In the genomic region with DNA sequence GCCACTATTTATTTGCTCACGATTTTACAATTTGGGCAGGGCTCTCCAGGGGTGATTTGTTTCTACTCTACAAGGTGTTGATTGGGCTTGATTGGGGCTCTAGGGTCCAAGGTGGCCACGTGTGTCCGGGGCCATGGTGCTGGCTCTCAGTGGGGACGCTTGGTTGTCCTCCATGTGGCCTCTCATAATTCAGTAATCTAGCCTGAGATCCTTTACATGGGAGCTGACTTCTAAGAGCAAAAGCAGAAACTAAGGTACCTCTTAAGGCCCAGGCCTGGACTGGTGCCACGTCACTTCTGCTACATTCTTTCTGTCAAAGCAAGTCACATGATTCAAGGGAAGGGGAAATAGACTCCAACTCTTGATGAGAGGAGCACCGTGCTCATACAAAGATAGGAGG, we compare ENCODE assay signal across 1 cellular context.
TF ChIP-seq lines count a peak whose summit lies in the region.

No MANE protein-coding gene starts in this region.

TF ChIP-seq in K562, 482 proteins besides CTCF, POLR2A, EP300 and RAD21 (continued from another document and continues in another):
- no peak for TF ChIP-seq TSHZ1 (CRISPR knock-in tag; IDR thresholded peaks at IDR 0.05)
- TF ChIP-seq POU5F1 (IDR thresholded peaks at IDR 0.05; ENCODE audit: borderline replicate concordance, low read depth, low read length, partially characterized antibody) = no peak
- TF ChIP-seq COPS2 (conservative IDR thresholded peaks at IDR 0.05) = no peak
- TF ChIP-seq ZNF124 (CRISPR knock-in tag; IDR thresholded peaks at IDR 0.05) = no peak
- TF ChIP-seq, protein P1, sequence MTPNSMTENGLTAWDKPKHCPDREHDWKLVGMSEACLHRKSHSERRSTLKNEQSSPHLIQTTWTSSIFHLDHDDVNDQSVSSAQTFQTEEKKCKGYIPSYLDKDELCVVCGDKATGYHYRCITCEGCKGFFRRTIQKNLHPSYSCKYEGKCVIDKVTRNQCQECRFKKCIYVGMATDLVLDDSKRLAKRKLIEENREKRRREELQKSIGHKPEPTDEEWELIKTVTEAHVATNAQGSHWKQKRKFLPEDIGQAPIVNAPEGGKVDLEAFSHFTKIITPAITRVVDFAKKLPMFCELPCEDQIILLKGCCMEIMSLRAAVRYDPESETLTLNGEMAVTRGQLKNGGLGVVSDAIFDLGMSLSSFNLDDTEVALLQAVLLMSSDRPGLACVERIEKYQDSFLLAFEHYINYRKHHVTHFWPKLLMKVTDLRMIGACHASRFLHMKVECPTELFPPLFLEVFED (CRISPR knock-in tag; conservative IDR thresholded peaks at IDR 0.05) = no peak
- no peak for TF ChIP-seq DNMT1 (IDR thresholded peaks at IDR 0.05)
- no peak for TF ChIP-seq MBD2 (IDR thresholded peaks at IDR 0.05; ENCODE audit: borderline replicate concordance, low read depth)
- TF ChIP-seq GTF2A2 (tag; IDR thresholded peaks at IDR 0.05) = no peak
- 0 out of 4 replicates have a peak, but pooled peaks of 1 of the 2 experiments have one; percentile 16 for TF ChIP-seq MNT (conservative IDR thresholded peaks at IDR 0.05)
- no peak for TF ChIP-seq SRF (CRISPR knock-in tag; IDR thresholded peaks at IDR 0.05)
- TF ChIP-seq, protein P2, sequence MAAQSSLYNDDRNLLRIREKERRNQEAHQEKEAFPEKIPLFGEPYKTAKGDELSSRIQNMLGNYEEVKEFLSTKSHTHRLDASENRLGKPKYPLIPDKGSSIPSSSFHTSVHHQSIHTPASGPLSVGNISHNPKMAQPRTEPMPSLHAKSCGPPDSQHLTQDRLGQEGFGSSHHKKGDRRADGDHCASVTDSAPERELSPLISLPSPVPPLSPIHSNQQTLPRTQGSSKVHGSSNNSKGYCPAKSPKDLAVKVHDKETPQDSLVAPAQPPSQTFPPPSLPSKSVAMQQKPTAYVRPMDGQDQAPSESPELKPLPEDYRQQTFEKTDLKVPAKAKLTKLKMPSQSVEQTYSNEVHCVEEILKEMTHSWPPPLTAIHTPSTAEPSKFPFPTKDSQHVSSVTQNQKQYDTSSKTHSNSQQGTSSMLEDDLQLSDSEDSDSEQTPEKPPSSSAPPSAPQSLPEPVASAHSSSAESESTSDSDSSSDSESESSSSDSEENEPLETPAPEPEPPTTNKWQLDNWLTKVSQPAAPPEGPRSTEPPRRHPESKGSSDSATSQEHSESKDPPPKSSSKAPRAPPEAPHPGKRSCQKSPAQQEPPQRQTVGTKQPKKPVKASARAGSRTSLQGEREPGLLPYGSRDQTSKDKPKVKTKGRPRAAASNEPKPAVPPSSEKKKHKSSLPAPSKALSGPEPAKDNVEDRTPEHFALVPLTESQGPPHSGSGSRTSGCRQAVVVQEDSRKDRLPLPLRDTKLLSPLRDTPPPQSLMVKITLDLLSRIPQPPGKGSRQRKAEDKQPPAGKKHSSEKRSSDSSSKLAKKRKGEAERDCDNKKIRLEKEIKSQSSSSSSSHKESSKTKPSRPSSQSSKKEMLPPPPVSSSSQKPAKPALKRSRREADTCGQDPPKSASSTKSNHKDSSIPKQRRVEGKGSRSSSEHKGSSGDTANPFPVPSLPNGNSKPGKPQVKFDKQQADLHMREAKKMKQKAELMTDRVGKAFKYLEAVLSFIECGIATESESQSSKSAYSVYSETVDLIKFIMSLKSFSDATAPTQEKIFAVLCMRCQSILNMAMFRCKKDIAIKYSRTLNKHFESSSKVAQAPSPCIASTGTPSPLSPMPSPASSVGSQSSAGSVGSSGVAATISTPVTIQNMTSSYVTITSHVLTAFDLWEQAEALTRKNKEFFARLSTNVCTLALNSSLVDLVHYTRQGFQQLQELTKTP (IDR thresholded peaks at IDR 0.05; ENCODE audit: low read depth in 1 of 2, partially characterized antibody in 2 of 2) = no peak
- TF ChIP-seq ZBTB1 (CRISPR knock-in tag; IDR thresholded peaks at IDR 0.05; ENCODE audit: borderline replicate concordance, low read depth) = no peak
- TF ChIP-seq, protein P3, sequence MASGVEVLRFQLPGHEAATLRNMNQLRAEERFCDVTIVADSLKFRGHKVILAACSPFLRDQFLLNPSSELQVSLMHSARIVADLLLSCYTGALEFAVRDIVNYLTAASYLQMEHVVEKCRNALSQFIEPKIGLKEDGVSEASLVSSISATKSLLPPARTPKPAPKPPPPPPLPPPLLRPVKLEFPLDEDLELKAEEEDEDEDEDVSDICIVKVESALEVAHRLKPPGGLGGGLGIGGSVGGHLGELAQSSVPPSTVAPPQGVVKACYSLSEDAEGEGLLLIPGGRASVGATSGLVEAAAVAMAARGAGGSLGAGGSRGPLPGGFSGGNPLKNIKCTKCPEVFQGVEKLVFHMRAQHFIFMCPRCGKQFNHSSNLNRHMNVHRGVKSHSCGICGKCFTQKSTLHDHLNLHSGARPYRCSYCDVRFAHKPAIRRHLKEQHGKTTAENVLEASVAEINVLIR (CRISPR knock-in tag; IDR thresholded peaks at IDR 0.05) = peak; percentile 30; the same call in 1 of the 2 replicates
- no peak for TF ChIP-seq PHB2 (IDR thresholded peaks at IDR 0.05; ENCODE audit: low read depth)
- no peak; the same call in 1 of the 2 replicates for TF ChIP-seq NR2C1 (IDR thresholded peaks at IDR 0.05)
- 0 out of 2 replicates have a peak, but pooled peaks have one; percentile 38 for TF ChIP-seq NR2C1 (tag; IDR thresholded peaks at IDR 0.05)
- TF ChIP-seq EP400 (IDR thresholded peaks at IDR 0.05) = peak; percentile 64
- 0 out of 2 replicates have a peak, but pooled peaks have one; percentile 63 for TF ChIP-seq ZNF197 (CRISPR knock-in tag; IDR thresholded peaks at IDR 0.05; ENCODE audit: low read depth)
- TF ChIP-seq HCFC1 (IDR thresholded peaks at IDR 0.05; ENCODE audit: low read depth, low read length) = no peak
- no peak for TF ChIP-seq ZNF3 (CRISPR knock-in tag; IDR thresholded peaks at IDR 0.05)
- no peak for TF ChIP-seq MAFG (tag; conservative IDR thresholded peaks at IDR 0.05)
- no peak for TF ChIP-seq SRSF7 (optimal IDR thresholded peaks at IDR 0.05; ENCODE audit: low read depth, low read length)
- 0 out of 2 replicates have a peak, but pooled peaks have one; percentile 9 for TF ChIP-seq ZEB2 (IDR thresholded peaks at IDR 0.05)
- no peak for TF ChIP-seq MAZ (CRISPR knock-in tag; conservative IDR thresholded peaks at IDR 0.05 in 1 of 2, IDR thresholded peaks at IDR 0.05 in 1 of 2)
- no peak for TF ChIP-seq PHF8 (IDR thresholded peaks at IDR 0.05; ENCODE audit: borderline replicate concordance, low read length)
- no peak for TF ChIP-seq POLR2AphosphoS5 (IDR thresholded peaks at IDR 0.05; ENCODE audit: control insufficient read depth, insufficient read depth, low read depth, low read length)
- TF ChIP-seq ZNF175 (CRISPR knock-in tag; IDR thresholded peaks at IDR 0.05; ENCODE audit: low read depth) = 0 out of 2 replicates have a peak, but pooled peaks have one; percentile 29
- peak; percentile 86; the same call in 1 of the 2 replicates for TF ChIP-seq CREB3 (tag; conservative IDR thresholded peaks at IDR 0.05; ENCODE audit: low read depth)
- TF ChIP-seq ZBTB7A (IDR thresholded peaks at IDR 0.05; ENCODE audit: borderline replicate concordance, control insufficient read depth, low read depth, low read length) = no peak
- TF ChIP-seq, protein P4, sequence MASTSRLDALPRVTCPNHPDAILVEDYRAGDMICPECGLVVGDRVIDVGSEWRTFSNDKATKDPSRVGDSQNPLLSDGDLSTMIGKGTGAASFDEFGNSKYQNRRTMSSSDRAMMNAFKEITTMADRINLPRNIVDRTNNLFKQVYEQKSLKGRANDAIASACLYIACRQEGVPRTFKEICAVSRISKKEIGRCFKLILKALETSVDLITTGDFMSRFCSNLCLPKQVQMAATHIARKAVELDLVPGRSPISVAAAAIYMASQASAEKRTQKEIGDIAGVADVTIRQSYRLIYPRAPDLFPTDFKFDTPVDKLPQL (IDR thresholded peaks at IDR 0.05; ENCODE audit: extremely low read depth, insufficient read length) = no peak
- TF ChIP-seq, protein P5, sequence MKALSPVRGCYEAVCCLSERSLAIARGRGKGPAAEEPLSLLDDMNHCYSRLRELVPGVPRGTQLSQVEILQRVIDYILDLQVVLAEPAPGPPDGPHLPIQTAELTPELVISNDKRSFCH (CRISPR knock-in tag; IDR thresholded peaks at IDR 0.05) = no peak
- TF ChIP-seq, protein P5 (tag; IDR thresholded peaks at IDR 0.05) = no peak
- TF ChIP-seq PPARD (CRISPR knock-in tag; IDR thresholded peaks at IDR 0.05) = no peak
- TF ChIP-seq TFAP4 (CRISPR knock-in tag; IDR thresholded peaks at IDR 0.05; ENCODE audit: borderline replicate concordance) = no peak
- TF ChIP-seq DIDO1 (tag; IDR thresholded peaks at IDR 0.05; ENCODE audit: low read depth) = no peak
- no peak for TF ChIP-seq FOXA3 (CRISPR knock-in tag; conservative IDR thresholded peaks at IDR 0.05 in 1 of 2, IDR thresholded peaks at IDR 0.05 in 1 of 2)
- TF ChIP-seq, protein P6, sequence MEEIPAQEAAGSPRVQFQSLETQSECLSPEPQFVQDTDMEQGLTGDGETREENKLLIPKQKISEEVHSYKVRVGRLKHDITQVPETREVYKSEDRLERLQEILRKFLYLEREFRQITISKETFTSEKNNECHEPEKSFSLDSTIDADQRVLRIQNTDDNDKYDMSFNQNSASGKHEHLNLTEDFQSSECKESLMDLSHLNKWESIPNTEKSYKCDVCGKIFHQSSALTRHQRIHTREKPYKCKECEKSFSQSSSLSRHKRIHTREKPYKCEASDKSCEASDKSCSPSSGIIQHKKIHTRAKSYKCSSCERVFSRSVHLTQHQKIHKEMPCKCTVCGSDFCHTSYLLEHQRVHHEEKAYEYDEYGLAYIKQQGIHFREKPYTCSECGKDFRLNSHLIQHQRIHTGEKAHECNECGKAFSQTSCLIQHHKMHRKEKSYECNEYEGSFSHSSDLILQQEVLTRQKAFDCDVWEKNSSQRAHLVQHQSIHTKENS (CRISPR knock-in tag; IDR thresholded peaks at IDR 0.05) = no peak
- TF ChIP-seq CTBP1 (IDR thresholded peaks at IDR 0.05; ENCODE audit: borderline replicate concordance) = peak; percentile 50; the same call in 1 of the 2 replicates
- no peak for TF ChIP-seq CBX5 (IDR thresholded peaks at IDR 0.05; ENCODE audit: borderline replicate concordance, low read depth)
- no peak for TF ChIP-seq NR4A1 (CRISPR knock-in tag; IDR thresholded peaks at IDR 0.05)
- peak; percentile 59; the same call in 1 of the 2 replicates for TF ChIP-seq NR4A1 (tag; IDR thresholded peaks at IDR 0.05)
- TF ChIP-seq RCOR1 (IDR thresholded peaks at IDR 0.05; ENCODE audit: borderline replicate concordance in 1 of 2, low read depth in 2 of 2, low read length in 2 of 2) = 0 out of 4 replicates have a peak, but pooled peaks of 1 of the 2 experiments have one; percentile 23
- no peak for TF ChIP-seq GATAD2B (IDR thresholded peaks at IDR 0.05; ENCODE audit: borderline replicate concordance)
- TF ChIP-seq TFE3 (CRISPR knock-in tag; IDR thresholded peaks at IDR 0.05) = peak; percentile 97
